In the genomic region with DNA sequence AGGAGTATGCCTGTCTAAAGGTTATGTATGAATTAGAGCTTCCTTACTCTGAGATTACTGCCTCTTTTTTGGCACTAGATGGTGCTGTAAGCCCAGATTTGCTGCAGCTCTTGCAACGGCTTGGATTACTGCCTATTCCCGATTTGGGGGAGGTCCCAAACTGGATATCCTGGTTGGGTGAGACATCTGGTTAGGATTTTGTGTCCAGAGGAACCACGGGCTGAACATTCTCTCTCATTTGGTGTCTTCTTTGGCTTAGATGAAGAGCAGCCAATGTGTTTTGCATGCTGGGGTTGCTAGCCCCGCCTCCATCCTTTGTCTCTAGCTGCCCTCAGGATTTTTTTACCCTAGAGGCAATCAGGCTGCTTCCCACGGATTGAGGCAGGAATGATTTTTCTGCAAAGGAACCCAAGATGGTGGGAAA, we compare ENCODE assay signal across 8 cellular contexts. TPM values are rescaled to one million over a fixed set of nuclear protein-coding genes. Genes with fewer than 3 reads are reported as not detected.
A peak's percentile ranks its signal among the peaks of the same experiment; 100 is the strongest.
DNase-seq lines count a peak whose midpoint lies in the region; ATAC-seq and TF ChIP-seq lines count a peak whose summit lies in the region.

No MANE protein-coding gene starts in this region.

- H2AFZ ChIP-seq in OCI-LY7 (ENCODE audit: low read length) (peak overlapping the region; percentile 74; the same call in 1 of the 2 replicates), trophoblast cell (ENCODE audit: insufficient read depth, low read length, poor library complexity) (peak overlapping the region; percentile 78)

- no peak for TF ChIP-seq EP300 in Ishikawa (IDR thresholded peaks at IDR 0.05; ENCODE audit: borderline replicate concordance)

- peak; percentile 42 for DNase-seq in OCI-LY7 (ENCODE audit: low spot score)
- peak; percentile 1 for DNase-seq in activated naive CD8-positive, alpha-beta T cell treated with anti-CD3 and anti-CD28 coated beads for 36 hours
- peak; percentile 40 for DNase-seq in Right ventricle myocardium superior
- DNase-seq in trophoblast cell = peak; percentile 33 to 73

- no peaks in the 10 kb centered on the region for H3K9me3 Mint-ChIP-seq in activated naive CD8-positive, alpha-beta T cell treated with anti-CD3 and anti-CD28 coated beads for 36 hours

- no peaks in the 10 kb centered on the region for H3K9me2 ChIP-seq in OCI-LY7 (ENCODE audit: insufficient read depth, low read length)

- peak overlapping the region; percentile 57 for H3K4me3 Mint-ChIP-seq in activated naive CD8-positive, alpha-beta T cell treated with anti-CD3 and anti-CD28 coated beads for 36 hours

- CTCF ChIA-PET in OCI-LY7 (lab: Charles Lee; ENCODE audit: unreplicated experiment) = interaction anchor here (1.4 kb wide), 1 partner anchor 231 kb away, joined by 4 read pairs; no protein-coding TSS in a partner anchor

- H2BK5ac ChIP-seq in trophoblast cell (ENCODE audit: low read depth, low read length, poor library complexity) = no peak overlapping the region

- WGBS in trophoblast cell (ENCODE audit: extremely low coverage, insufficient coverage, insufficient read length) = no CpG with 5 or more reads among the region's 5 CpGs

- H3K4ac ChIP-seq in trophoblast cell (ENCODE audit: low read depth, low read length) = no peak overlapping the region

- H3K14ac ChIP-seq in trophoblast cell (ENCODE audit: low read length) = no peak overlapping the region

- intact Hi-C loops in OCI-LY7 (cut with micrococcal nuclease; ENCODE audit: unreplicated experiment) = loop anchor here (5.0 kb wide), 2 partner anchors 64 to 234 kb away; no protein-coding TSS in a partner anchor
- intact Hi-C loops in Right ventricle myocardium superior (cut with DNase I) = no loop called here

- peak overlapping the region; percentile 28 for H4K8ac ChIP-seq in trophoblast cell (ENCODE audit: low read depth, low read length)

- ATAC-seq in Right ventricle myocardium superior (ENCODE audit: poor library complexity) (peak; percentile 77), GM19351 (IDR thresholded peaks at IDR 0.05; ENCODE audit: unreplicated experiment) (no peak)

- no peaks in the 10 kb centered on the region for H3K4me1 ChIP-seq in OCI-LY7 (ENCODE audit: insufficient read depth, low read length, poor library complexity, severe bottlenecking)
- no peaks in the 10 kb centered on the region for H3K4me1 ChIP-seq in trophoblast cell (ENCODE audit: control insufficient read depth in 1 of 2, insufficient read depth in 2 of 2, low read length in 2 of 2)

- H3K36me3 ChIP-seq in OCI-LY7 (ENCODE audit: insufficient read depth, low read length) (no peaks in the 10 kb centered on the region), trophoblast cell (ENCODE audit: control insufficient read depth in 1 of 2, insufficient read depth in 2 of 2, low read length in 2 of 2) (no peaks in the 10 kb centered on the region)

- no peaks in the 10 kb centered on the region for H3K9me3 ChIP-seq in OCI-LY7 (ENCODE audit: low read length)
- no peaks in the 10 kb centered on the region for H3K9me3 ChIP-seq in trophoblast cell (ENCODE audit: insufficient read depth, low read depth, low read length)

- no peak overlapping the region for H3K9ac ChIP-seq in trophoblast cell (ENCODE audit: low read length)

- no peaks in the 10 kb centered on the region for H3K27me3 ChIP-seq in trophoblast cell (ENCODE audit: insufficient read depth, low read length)

- no peak overlapping the region for H3K23ac ChIP-seq in trophoblast cell (ENCODE audit: low read length)

- TF ChIP-seq CTCF in 22Rv1 (IDR thresholded peaks at IDR 0.05) (peak; percentile 68), OCI-LY7 (conservative IDR thresholded peaks at IDR 0.05; ENCODE audit: low read length) (peak; percentile 84)

- H3K4me2 ChIP-seq in OCI-LY7 (ENCODE audit: low read length) (peak overlapping the region; percentile 58), trophoblast cell (ENCODE audit: low read length) (peak overlapping the region; percentile 56)

- no peaks in the 10 kb centered on the region for H3K4me1 Mint-ChIP-seq in activated naive CD8-positive, alpha-beta T cell treated with anti-CD3 and anti-CD28 coated beads for 36 hours

- no peaks in the 10 kb centered on the region for H4K20me1 ChIP-seq in OCI-LY7 (ENCODE audit: insufficient read depth, low read length)

- H3K79me2 ChIP-seq in OCI-LY7 (ENCODE audit: insufficient read depth, low read depth, low read length) (no peaks in the 10 kb centered on the region), trophoblast cell (ENCODE audit: control insufficient read depth, insufficient read depth, low read length, poor library complexity) (no peaks in the 10 kb centered on the region)

- TF ChIP-seq RAD21 in Ishikawa (IDR thresholded peaks at IDR 0.05; ENCODE audit: low read depth) = peak; percentile 85

- H3K36me3 Mint-ChIP-seq in activated naive CD8-positive, alpha-beta T cell treated with anti-CD3 and anti-CD28 coated beads for 36 hours = no peaks in the 10 kb centered on the region

- no TSS peak for BruUV-seq in OCI-LY7 (replicated peaks; lab: Mats Ljungman, UMichigan)

- peak overlapping the region; percentile 43 for H4K12ac ChIP-seq in trophoblast cell (ENCODE audit: low read depth, low read length)

- no peak overlapping the region for H3K27ac Mint-ChIP-seq in activated naive CD8-positive, alpha-beta T cell treated with anti-CD3 and anti-CD28 coated beads for 36 hours

- no peak overlapping the region for H2BK120ac ChIP-seq in trophoblast cell (ENCODE audit: insufficient read depth, low read length, poor library complexity)

- no peak overlapping the region for H3K27ac ChIP-seq in 22Rv1
- H3K27ac ChIP-seq in OCI-LY7 (ENCODE audit: low read depth, low read length, poor library complexity, severe bottlenecking) = no peak overlapping the region
- H3K27ac ChIP-seq in trophoblast cell (ENCODE audit: low read depth, low read length) = no peak overlapping the region

- no peak overlapping the region for H2AK5ac ChIP-seq in trophoblast cell (ENCODE audit: low read length)

- H2BK12ac ChIP-seq in trophoblast cell (ENCODE audit: low read length) = no peak overlapping the region

- POLR2A ChIA-PET in OCI-LY7 (lab: Charles Lee) = interaction anchor here (0.7 to 1.0 kb wide), 3 partner anchors 9 to 101 kb away, joined by 3 to 4 read pairs (median 3); no protein-coding TSS in a partner anchor

- H4K91ac ChIP-seq in trophoblast cell (ENCODE audit: low read depth, low read length) = no peak overlapping the region

- H3K18ac ChIP-seq in trophoblast cell (ENCODE audit: low read length) = no peak overlapping the region

- H3K4me3 ChIP-seq in GM08714 (ENCODE audit: low read length) (peak overlapping the region; percentile 44; the same call in 1 of the 2 replicates), OCI-LY7 (ENCODE audit: low read depth, low read length, poor library complexity, severe bottlenecking) (peak overlapping the region; percentile 29), trophoblast cell (ENCODE audit: low read depth, low read length) (no peak overlapping the region)

- peaks cover 3% of the 10 kb centered on the region for H3K27me3 Mint-ChIP-seq in activated naive CD8-positive, alpha-beta T cell treated with anti-CD3 and anti-CD28 coated beads for 36 hours

- no peaks in the 10 kb centered on the region for H3K79me1 ChIP-seq in trophoblast cell (ENCODE audit: low read length)

TF ChIP-seq in Ishikawa, 13 proteins besides CTCF, POLR2A, EP300 and RAD21:
- 0 out of 2 replicates have a peak, but pooled peaks have one; percentile 23 for TF ChIP-seq NFIC (IDR thresholded peaks at IDR 0.05)
- no peak for TF ChIP-seq CEBPB (IDR thresholded peaks at IDR 0.05)

RNA-seq across cellular contexts. Expression of a gene that starts 31.9 kb away (rescaled TPM):
- total RNA-seq in OCI-LY7 (2014; rRNA removed; shearing (Covaris generic)) = 6.3 and 14.1 TPM in 2 replicates
- 40.8 and 42.4 TPM in 2 replicates for total RNA-seq in OCI-LY7 (2022)
- total RNA-seq in activated naive CD8-positive, alpha-beta T cell treated with anti-CD3 and anti-CD28 coated beads for 36 hours = 10 to 100 TPM; 39.3 to 39.4 TPM
- total RNA-seq in Right ventricle myocardium superior = 29.6 TPM
- polyA plus RNA-seq in trophoblast cell (2013) = 23.9 and 24.1 TPM in 2 replicates

Comparison
In these comparisons a context has a peak if more than half of its experiments do, and no peak if none do; other contexts are left out.
1. DNase-seq: peak in every context shown above with its lines; median percentile 53 in trophoblast cell; 42 in OCI-LY7; 40 in Right ventricle myocardium superior; 1 in activated naive CD8-positive, alpha-beta T cell treated with anti-CD3 and anti-CD28 coated beads for 36 hours.